Comparison of ENCODE assay signal across 8 cellular contexts in the genomic region with DNA sequence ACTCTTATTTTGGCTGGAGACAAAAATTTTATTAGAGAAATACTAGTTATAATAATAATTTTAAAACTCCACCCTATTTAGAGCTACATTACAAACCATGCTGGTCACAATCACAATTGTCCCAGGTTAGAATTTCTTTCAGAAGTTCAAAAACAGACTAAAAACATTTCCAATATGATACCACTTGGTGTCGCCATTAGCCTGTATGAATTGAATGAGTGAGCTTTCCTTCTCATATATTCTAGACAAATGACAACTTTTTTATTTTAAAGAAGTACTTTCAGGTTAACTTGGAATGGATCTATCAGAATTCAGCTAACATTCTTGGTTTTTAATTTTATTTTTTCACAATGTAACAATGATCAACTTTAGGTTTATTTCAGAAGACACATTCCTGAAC. TPM values are rescaled to one million over a fixed set of nuclear protein-coding genes. Genes with fewer than 3 reads are reported as not detected.
DNase-seq lines count a peak whose midpoint lies in the region; ATAC-seq and TF ChIP-seq lines count a peak whose summit lies in the region.

No MANE protein-coding gene starts in this region.

- TF ChIP-seq CTCF in AG04450 (IDR thresholded peaks at IDR 0.05; ENCODE audit: low read depth, low read length) (peak; percentile 59), NB4 (IDR thresholded peaks at IDR 0.05; ENCODE audit: low read depth, low read length) (peak; percentile 11)

- ATAC-seq in GM18867 (IDR thresholded peaks at IDR 0.05; ENCODE audit: unreplicated experiment), result peak; percentile 65
- no peak for ATAC-seq in GM19455 (IDR thresholded peaks at IDR 0.05; ENCODE audit: unreplicated experiment)

- no peaks in the 10 kb centered on the region for H3K9me3 ChIP-seq in AG04450 (ENCODE audit: control insufficient read depth, insufficient read depth, low read length)

- TF ChIP-seq POLR2A in NB4 (IDR thresholded peaks at IDR 0.05; ENCODE audit: extremely low read depth, insufficient read length), result no peak

- DNase-seq in AG04450 (ENCODE audit: low read depth, low spot score) (no peak), NB4 (ENCODE audit: low read depth) (peak; percentile 44), astrocyte of the hippocampus (ENCODE audit: low read depth, low spot score) (peak; percentile 48), midbrain (lab: John Stamatoyannopoulos, UW) (peak; percentile 1), C1 segment of cervical spinal cord (lab: John Stamatoyannopoulos, UW) (no peak)
- DNase-seq in activated CD4-positive, CD25-positive, alpha-beta regulatory T cell treated with anti-CD3 and anti-CD28 coated beads, Interleukin-2, amount 50 U/mL, for 72 hours, result no peak

- no peaks in the 10 kb centered on the region for H3K27me3 ChIP-seq in AG04450 (ENCODE audit: control insufficient read depth, insufficient read depth, low read length)

- H3K4me3 ChIP-seq in AG04450 (ENCODE audit: low read depth, low read length) (no peak overlapping the region), NB4 (ENCODE audit: low read depth, low read length) (no peak overlapping the region)

- no peak overlapping the region for H3K27ac ChIP-seq in AG04450 (ENCODE audit: low read depth, low read length)

- CTCF ChIA-PET in AG04450 (lab: Charles Lee), result interaction anchor here (0.6 to 2.7 kb wide), 9 partner anchors 9 to 1491 kb away, joined by 3 to 15 read pairs (median 4); no protein-coding TSS in a partner anchor

- POLR2A ChIA-PET in AG04450 (lab: Yijun Ruan, JAX), result no interaction called here

RNA-seq across cellular contexts. Expression of a gene that starts 48.0 kb away (rescaled TPM):
- 14.7 and 17.9 TPM in 2 replicates for polyA plus RNA-seq in AG04450 (2011; rRNA removed)
- 6.0 and 8.5 TPM in 2 replicates for polyA minus RNA-seq in AG04450 (2011; rRNA and poly(A)+ RNA removed)

Comparison
In these comparisons a context has a peak if more than half of its experiments do, and no peak if none do; other contexts are left out.
1. DNase-seq: peak in NB4 (single experiment), astrocyte of the hippocampus (single experiment) and midbrain (single experiment); none in AG04450 (single experiment), C1 segment of cervical spinal cord (0 of 14) and activated CD4-positive, CD25-positive, alpha-beta regulatory T cell treated with anti-CD3 and anti-CD28 coated beads, Interleukin-2, amount 50 U/mL, for 72 hours (single experiment).